9 cellular contexts compared by ENCODE assay signal in genomic region chr7:41940760-41941343, GRCh38.
DNase-seq lines count a peak whose midpoint lies in the region; ATAC-seq and TF ChIP-seq lines count a peak whose summit lies in the region.
"Had no signal": no experiment of that assay in that cellular context is flagged by ENCODE, and none has a peak within 500 bp of the region (broad histone marks: within the 10 kb centered on the region; RNA-seq: fewer than 3 reads in every experiment).

No MANE protein-coding gene starts in this region.

- ATAC-seq in GM18517 (IDR thresholded peaks at IDR 0.05; ENCODE audit: unreplicated experiment) (peak; percentile 85), HG02970 (IDR thresholded peaks at IDR 0.05; ENCODE audit: low FRiP score, unreplicated experiment) (peak; percentile 73)
- no peak for ATAC-seq in central memory CD8-positive, alpha-beta T cell (replicated peaks; ENCODE audit: extremely low read depth, poor library complexity, severe bottlenecking)

- no peak for DNase-seq in AG09309 (ENCODE audit: low read depth)
- peak; percentile 58 for DNase-seq in NCI-H2107 (lab: John Stamatoyannopoulos, UW)
- DNase-seq in central memory CD8-positive, alpha-beta T cell (ENCODE audit: low spot score in 2 of 2) = peak; percentile 21 to 22
- peak; percentile 87 for DNase-seq in left kidney (ENCODE audit: low read depth, low spot score)
- DNase-seq in stimulated activated CD4-positive, alpha-beta T cell treated with anti-CD3 and anti-CD28 coated beads, TNF-alpha, amount 100 ng/mL, for 1 hour (ENCODE audit: low read depth in 3 of 3, low spot score in 1 of 3) = peak in 2 of 3 donors; percentile 10 to 26

- no peak overlapping the region for H3K4me3 Mint-ChIP-seq in central memory CD8-positive, alpha-beta T cell

- no peak overlapping the region for H3K4me3 ChIP-seq in AG09309 (ENCODE audit: control insufficient read depth, low read depth, low read length)

- peaks cover 5% of the 10 kb centered on the region for H3K4me1 Mint-ChIP-seq in central memory CD8-positive, alpha-beta T cell

- no peak overlapping the region for H3K27ac ChIP-seq in VCaP

- peaks cover 57% of the 10 kb centered on the region for H3K27me3 Mint-ChIP-seq in central memory CD8-positive, alpha-beta T cell

- TF ChIP-seq CTCF in AG09309 (IDR thresholded peaks at IDR 0.05; ENCODE audit: control insufficient read depth, insufficient read depth, low read depth, low read length, missing control alignments) (peak; percentile 89), VCaP (conservative IDR thresholded peaks at IDR 0.05) (peak; percentile 95)

- no peak overlapping the region for H3K27ac Mint-ChIP-seq in central memory CD8-positive, alpha-beta T cell (ENCODE audit: low read depth)

- peaks cover 9% of the 10 kb centered on the region for H3K36me3 Mint-ChIP-seq in central memory CD8-positive, alpha-beta T cell (ENCODE audit: insufficient read depth)

- no peaks in the 10 kb centered on the region for H3K9me3 Mint-ChIP-seq in central memory CD8-positive, alpha-beta T cell
- H3K9me3 Mint-ChIP-seq: IgD-negative memory B cell had no signal
